Comparison of ENCODE assay signal across 1 cellular context in the genomic region with DNA sequence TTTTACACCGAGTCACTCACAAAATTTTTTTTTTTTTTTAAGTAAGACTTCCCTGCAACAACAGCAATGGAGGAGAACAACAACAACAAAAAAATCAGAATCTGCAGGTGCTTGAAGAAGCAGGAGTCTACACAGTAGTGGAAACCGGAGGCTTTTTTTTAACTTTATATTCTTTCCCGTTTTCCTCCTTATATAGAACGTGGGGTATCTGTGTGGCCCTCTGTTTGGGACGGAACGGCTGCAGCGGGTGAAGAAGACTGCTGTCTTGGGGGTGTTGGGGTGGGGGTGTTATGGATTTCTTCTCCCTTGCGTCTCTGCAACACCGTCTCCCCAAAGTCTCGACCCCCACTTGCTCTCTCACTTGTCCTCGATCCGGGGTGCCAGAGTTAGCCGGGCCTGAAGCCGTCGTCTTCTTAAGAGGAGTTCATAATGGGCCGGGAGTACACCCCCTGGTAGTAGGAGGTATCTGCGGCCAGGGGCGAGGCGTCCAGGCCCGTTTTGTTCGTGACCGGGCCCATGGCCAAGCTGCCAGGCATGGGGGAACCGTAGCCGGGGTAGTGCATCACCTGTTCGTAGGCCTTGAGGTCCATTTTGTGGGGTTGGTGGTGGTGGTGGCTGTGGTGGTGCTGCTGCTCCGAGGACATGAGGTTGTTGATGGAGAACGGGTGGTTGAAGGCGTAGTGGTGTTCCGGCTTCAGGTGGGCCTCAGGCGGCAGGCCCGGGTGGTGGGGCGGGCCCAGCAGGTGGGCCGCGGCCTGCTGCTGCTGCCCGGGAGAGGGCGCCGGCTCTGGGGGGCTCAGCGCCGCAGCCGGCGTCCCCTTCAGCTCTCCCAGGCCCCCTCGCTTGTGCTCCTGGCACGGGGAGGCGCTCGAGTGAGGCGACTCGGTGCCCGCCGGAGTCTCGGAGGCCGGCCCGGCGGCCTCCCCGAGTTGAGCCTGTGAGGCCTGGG.
TF ChIP-seq lines count a peak whose summit lies in the region.

No MANE protein-coding gene starts in this region.

TF ChIP-seq in GM23338, 12 proteins besides CTCF, POLR2A, EP300 and RAD21 (continued from another document):
- TF ChIP-seq POLR2AphosphoS5 (IDR thresholded peaks at IDR 0.05; ENCODE audit: low read depth) = no peak
- TF ChIP-seq EZH2phosphoT487 (IDR thresholded peaks at IDR 0.05; ENCODE audit: unreplicated experiment) = no peak
- no peak for TF ChIP-seq NANOG (IDR thresholded peaks at IDR 0.05; ENCODE audit: borderline replicate concordance)
- no peak for TF ChIP-seq STAT1 (IDR thresholded peaks at IDR 0.05; ENCODE audit: unreplicated experiment)
- peak; percentile 96 for TF ChIP-seq EZH2 (IDR thresholded peaks at IDR 0.05; ENCODE audit: low read depth, unreplicated experiment)
